ENCODE assay signal across 1 cellular context in the genomic region with DNA sequence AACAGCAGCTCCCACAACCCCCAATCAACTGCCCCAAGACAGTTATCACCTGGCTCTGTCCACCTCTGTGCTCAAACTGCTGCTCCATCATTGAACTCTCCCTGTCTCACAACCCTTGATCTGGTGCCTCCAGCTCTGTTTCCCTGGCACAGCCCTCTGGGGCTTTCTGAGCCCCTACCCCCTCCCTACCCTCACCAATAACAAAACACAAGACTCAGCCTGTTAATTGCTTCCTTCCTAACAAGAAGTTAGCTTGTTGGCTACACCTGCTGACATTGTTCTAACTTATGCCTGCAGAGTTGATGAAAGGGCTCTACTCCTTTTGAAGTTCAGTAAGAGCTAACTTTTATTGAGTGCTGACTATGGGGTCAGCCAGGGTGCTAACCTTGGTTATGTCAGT.
TF ChIP-seq lines count a peak whose summit lies in the region.

No MANE protein-coding gene starts in this region.

TF ChIP-seq in endothelial cell of umbilical vein, 7 proteins besides CTCF, POLR2A, EP300 and RAD21 (continued from another document):
- TF ChIP-seq, protein P1, sequence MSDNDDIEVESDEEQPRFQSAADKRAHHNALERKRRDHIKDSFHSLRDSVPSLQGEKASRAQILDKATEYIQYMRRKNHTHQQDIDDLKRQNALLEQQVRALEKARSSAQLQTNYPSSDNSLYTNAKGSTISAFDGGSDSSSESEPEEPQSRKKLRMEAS (IDR thresholded peaks at IDR 0.05; ENCODE audit: insufficient read depth, insufficient read length), result no peak
- no peak for TF ChIP-seq JUN (IDR thresholded peaks at IDR 0.05; ENCODE audit: borderline replicate concordance, insufficient read depth, insufficient read length, low read depth)
TF ChIP-seq in endothelial cell of umbilical vein: peak in this region for 0.
